Comparison of ENCODE assay signal across 23 cellular contexts in genomic region chr4:76518241-76518640, GRCh38.
DNase-seq lines count a peak whose midpoint lies in the region; ATAC-seq and TF ChIP-seq lines count a peak whose summit lies in the region.
"Had no signal": no experiment of that assay in that cellular context is flagged by ENCODE, and none has a peak within 500 bp of the region (broad histone marks: within the 10 kb centered on the region; RNA-seq: fewer than 3 reads in every experiment).

No MANE protein-coding gene starts in this region.

- H3K36me3 ChIP-seq in GM23338 (ENCODE audit: insufficient read depth), result 0 out of 2 replicates have a peak, but pooled peaks cover 5% of the 10 kb centered on the region
- H3K36me3 ChIP-seq: lower lobe of right lung had no signal

- no peak overlapping the region for H3K4me2 ChIP-seq in GM23338
- H3K4me2 ChIP-seq: PC-9 had no signal

- H3K27me3 ChIP-seq in GM23338 (ENCODE audit: insufficient read depth), result no peaks in the 10 kb centered on the region

- H3K4me1 ChIP-seq in GM23338 (ENCODE audit: insufficient read depth), result peaks cover 5% of the 10 kb centered on the region; the same call in 1 of the 2 replicates
- H3K4me1 ChIP-seq: lower lobe of right lung had no signal

- H3K4me3 ChIP-seq in GM23338, result no peak overlapping the region
- H3K4me3 ChIP-seq: GM23248, lower lobe of right lung, PC-9 had no signal

- no peaks in the 10 kb centered on the region for H3K9me2 ChIP-seq in GM23338 (ENCODE audit: insufficient read depth)

- no peaks in the 10 kb centered on the region; the same call in 1 of the 2 replicates for H3F3A ChIP-seq in GM23338 (replicated peaks; ENCODE audit: low read depth)

- DNase-seq in GM23338 (ENCODE audit: low spot score) (no peak), NCI-H69 (lab: John Stamatoyannopoulos, UW) (peak; percentile 6), GM19240 (ENCODE audit: insufficient read length, low spot score) (no peak), NCI-H2171 treated with DMSO at 0.1 percent for 48 hours (lab: John Stamatoyannopoulos, UW) (no peak), type B pancreatic cell (ENCODE audit: extremely low spot score, unreplicated experiment) (no peak)
- DNase-seq: activated CD8-positive, alpha-beta memory T cell treated with anti-CD3 and anti-CD28 coated beads, Interleukin-2, amount 10 ng/mL, durations not matched to agents 7 days and 5 days; activated naive CD4-positive, alpha-beta T cell; activated T-cell treated with anti-CD3 and anti-CD28 coated beads, Interleukin-2, amount 50 U/mL, for 72 hours; CD4-positive, CD25-positive, alpha-beta regulatory T cell; effector CD4-positive, alpha-beta T cell; GM23248; KBM-7; lower lobe of right lung; NCI-H1436; NCI-H2081 treated with DMSO at 0.1 percent for 48 hours; PC-9; right cardiac atrium; Right ventricle myocardium superior; stimulated activated CD4-positive, alpha-beta T cell treated with anti-CD3 and anti-CD28 coated beads, Interleukin-2, amount 100 ng/mL, for 48 hours; trophoblast cell had no signal

- H3K4me1 Mint-ChIP-seq in GM23338, result peaks cover 7% of the 10 kb centered on the region; the same call in 2 of the 3 replicates
- peaks cover 6% of the 10 kb centered on the region for H3K4me1 Mint-ChIP-seq in brain
- H3K4me1 Mint-ChIP-seq in stimulated activated memory B cell treated with anti-CD40 and anti-IgM and Interleukin-4, amounts not matched to agents 10 μg/mL and 1 μg/mL and 100 μg/mL, for 72 hours, result peaks cover 13% of the 10 kb centered on the region
- H3K4me1 Mint-ChIP-seq in type B pancreatic cell (ENCODE audit: unreplicated experiment), result peaks cover 12% of the 10 kb centered on the region
- H3K4me1 Mint-ChIP-seq: activated CD8-positive, alpha-beta memory T cell treated with anti-CD3 and anti-CD28 coated beads, Interleukin-2, amount 10 ng/mL, durations not matched to agents 7 days and 5 days; CD4-positive, CD25-positive, alpha-beta regulatory T cell had no signal

- H3K27ac Mint-ChIP-seq in GM23338, result peak overlapping the region; percentile 15; the same call in 1 of the 2 replicates
- H3K27ac Mint-ChIP-seq in brain, result peak overlapping the region in 4 of 5 experiments; percentile 11 to 43 (median 23)
- peak overlapping the region; percentile 45 for H3K27ac Mint-ChIP-seq in stimulated activated memory B cell treated with anti-CD40 and anti-IgM and Interleukin-4, amounts not matched to agents 10 μg/mL and 1 μg/mL and 100 μg/mL, for 72 hours
- no peak overlapping the region for H3K27ac Mint-ChIP-seq in type B pancreatic cell
- H3K27ac Mint-ChIP-seq: activated CD8-positive, alpha-beta memory T cell treated with anti-CD3 and anti-CD28 coated beads, Interleukin-2, amount 10 ng/mL, durations not matched to agents 7 days and 5 days; activated T-cell treated with anti-CD3 and anti-CD28 coated beads, Interleukin-2, amount 50 U/mL, for 72 hours; CD4-positive, CD25-positive, alpha-beta regulatory T cell; WTC11 had no signal

- H3K27me3 Mint-ChIP-seq in GM23338 (ENCODE audit: insufficient read depth, low read depth, poor library complexity), result peaks cover 2% of the 10 kb centered on the region
- H3K27me3 Mint-ChIP-seq in brain, result no peaks in the 10 kb centered on the region
- peaks cover 9% of the 10 kb centered on the region for H3K27me3 Mint-ChIP-seq in stimulated activated memory B cell treated with anti-CD40 and anti-IgM and Interleukin-4, amounts not matched to agents 10 μg/mL and 1 μg/mL and 100 μg/mL, for 72 hours
- no peaks in the 10 kb centered on the region for H3K27me3 Mint-ChIP-seq in type B pancreatic cell

- H3K36me3 Mint-ChIP-seq in GM23338 (ENCODE audit: low read depth), result peaks cover 9% of the 10 kb centered on the region; the same call in 2 of the 3 replicates
- H3K36me3 Mint-ChIP-seq in brain, result peaks cover 5% of the 10 kb centered on the region
- no peaks in the 10 kb centered on the region for H3K36me3 Mint-ChIP-seq in stimulated activated memory B cell treated with anti-CD40 and anti-IgM and Interleukin-4, amounts not matched to agents 10 μg/mL and 1 μg/mL and 100 μg/mL, for 72 hours
- H3K36me3 Mint-ChIP-seq in type B pancreatic cell, result no peaks in the 10 kb centered on the region
- H3K36me3 Mint-ChIP-seq: activated CD8-positive, alpha-beta memory T cell treated with anti-CD3 and anti-CD28 coated beads, Interleukin-2, amount 10 ng/mL, durations not matched to agents 7 days and 5 days; CD4-positive, CD25-positive, alpha-beta regulatory T cell had no signal

- H3K9me3 Mint-ChIP-seq in GM23338 (peaks cover 14% of the 10 kb centered on the region; the same call in 2 of the 3 replicates), brain (peaks cover 7 to 18% (median 12%) of the 10 kb centered on the region in 5 experiments), type B pancreatic cell (peaks cover 4% of the 10 kb centered on the region)
- H3K9me3 Mint-ChIP-seq in stimulated activated memory B cell treated with anti-CD40 and anti-IgM and Interleukin-4, amounts not matched to agents 10 μg/mL and 1 μg/mL and 100 μg/mL, for 72 hours, result peaks cover 6% of the 10 kb centered on the region

- no peak overlapping the region for H3K4me3 Mint-ChIP-seq in GM23338
- no peak overlapping the region for H3K4me3 Mint-ChIP-seq in brain
- no peak overlapping the region for H3K4me3 Mint-ChIP-seq in stimulated activated memory B cell treated with anti-CD40 and anti-IgM and Interleukin-4, amounts not matched to agents 10 μg/mL and 1 μg/mL and 100 μg/mL, for 72 hours
- H3K4me3 Mint-ChIP-seq in type B pancreatic cell, result no peak overlapping the region
- H3K4me3 Mint-ChIP-seq: activated CD8-positive, alpha-beta memory T cell treated with anti-CD3 and anti-CD28 coated beads, Interleukin-2, amount 10 ng/mL, durations not matched to agents 7 days and 5 days; activated T-cell treated with anti-CD3 and anti-CD28 coated beads, Interleukin-2, amount 50 U/mL, for 72 hours; CD4-positive, CD25-positive, alpha-beta regulatory T cell; WTC11 had no signal

- ATAC-seq in GM23338, result no peak
- ATAC-seq in stimulated activated memory B cell treated with anti-CD40 and anti-IgM and Interleukin-4, amounts not matched to agents 10 μg/mL and 1 μg/mL and 100 μg/mL, for 72 hours, result no peak
- ATAC-seq: activated CD8-positive, alpha-beta memory T cell treated with anti-CD3 and anti-CD28 coated beads, Interleukin-2, amount 10 ng/mL, durations not matched to agents 7 days and 5 days; activated T-cell treated with anti-CD3 and anti-CD28 coated beads, Interleukin-2, amount 50 U/mL, for 72 hours; lower lobe of right lung; right cardiac atrium had no signal

- no peaks in the 10 kb centered on the region for H4K20me1 ChIP-seq in GM23338 (replicated peaks; ENCODE audit: insufficient read depth)

- H2AFZ ChIP-seq in GM23338, result no peak overlapping the region; the same call in 1 of the 2 replicates
- H2AFZ ChIP-seq: GM23248, PC-9 had no signal

- H3K27ac ChIP-seq in GM23338 (ENCODE audit: low read depth), result no peak overlapping the region
- H3K27ac ChIP-seq: GM23248, lower lobe of right lung, PC-9 had no signal

- TF ChIP-seq CTCF in GM23338 (conservative IDR thresholded peaks at IDR 0.05; ENCODE audit: low read depth in 2 of 2) (no peak), brain (conservative IDR thresholded peaks at IDR 0.05) (no peak), type B pancreatic cell (conservative IDR thresholded peaks at IDR 0.05) (no peak)

- no peaks in the 10 kb centered on the region for H3K79me2 ChIP-seq in GM23338 (replicated peaks; ENCODE audit: insufficient read depth)

TF ChIP-seq in GM23338, 12 proteins besides CTCF, POLR2A, EP300 and RAD21:
- TF ChIP-seq EZH2phosphoT487 (IDR thresholded peaks at IDR 0.05; ENCODE audit: unreplicated experiment) (no peak), STAT1 (IDR thresholded peaks at IDR 0.05; ENCODE audit: unreplicated experiment) (no peak), JUNB (IDR thresholded peaks at IDR 0.05; ENCODE audit: unreplicated experiment) (no peak), POLR2AphosphoS5 (IDR thresholded peaks at IDR 0.05; ENCODE audit: low read depth) (no peak), ETS1 (IDR thresholded peaks at IDR 0.05) (no peak), ZNF114 (CRISPR knock-in tag; IDR thresholded peaks at IDR 0.05) (no peak), REST (IDR thresholded peaks at IDR 0.05; ENCODE audit: unreplicated experiment) (no peak)
TF ChIP-seq in GM23338: peak in this region for 0.
